8 cellular contexts compared by ENCODE assay signal in genomic region chr13:21376998-21377983, GRCh38.
DNase-seq lines count a peak whose midpoint lies in the region; ATAC-seq, FAIRE-seq and TF ChIP-seq lines count a peak whose summit lies in the region.
"Not testable (repeated sequence)": the region's sequence is repeated elsewhere in the genome, so short reads cannot be mapped to it uniquely, and the experiment has no call there.

No MANE protein-coding gene starts in this region.

- H4K20me1 ChIP-seq in astrocyte (ENCODE audit: insufficient read depth, low read length), result not testable (repeated sequence)

- H3K27me3 ChIP-seq in CD4-positive, alpha-beta T cell (ENCODE audit: control insufficient read depth, insufficient read depth, low read length); astrocyte (ENCODE audit: insufficient read depth, low read length); endodermal cell (ENCODE audit: control insufficient read depth, insufficient read depth, low read length, poor library complexity, severe bottlenecking); mesenchymal stem cell (ENCODE audit: control insufficient read depth in 1 of 2, insufficient read depth in 1 of 2, low read length in 2 of 2); pancreas: not testable (repeated sequence)

- CTCF ChIA-PET in CD4-positive, alpha-beta T cell (lab: Charles Lee), result interaction anchor here (0.6 kb wide), 1 partner anchor 1271 kb away, joined by 3 read pairs; no protein-coding TSS in a partner anchor
- CTCF ChIA-PET in WTC11 (lab: Charles Lee), result interaction anchor here (1.0 kb wide), 1 partner anchor 40 kb away, joined by 4 read pairs; no protein-coding TSS in a partner anchor

- H3K36me3 ChIP-seq in astrocyte (ENCODE audit: insufficient read depth, low read length), result not testable (repeated sequence)
- H3K36me3 ChIP-seq in endodermal cell (ENCODE audit: control insufficient read depth, insufficient read depth, low read length) (peaks cover 47% of the 10 kb centered on the region), mesenchymal stem cell (ENCODE audit: control insufficient read depth in 1 of 2, insufficient read depth in 2 of 2, low read depth in 1 of 2, low read length in 2 of 2) (peaks cover 18 to 36% of the 10 kb centered on the region in 2 experiments), pancreas (peaks cover 0 to 12% (median 9%) of the 10 kb centered on the region in 3 donors)

- not testable (repeated sequence) for H3K79me1 ChIP-seq in mesenchymal stem cell (replicated peaks; ENCODE audit: low read length, poor library complexity, severe bottlenecking)

- H4K8ac ChIP-seq in mesenchymal stem cell (ENCODE audit: low read length), result not testable (repeated sequence)

- not testable (repeated sequence) for ATAC-seq in CD4-positive, alpha-beta T cell (ENCODE audit: poor library complexity); WTC11; pancreas

- H3K27me3 Mint-ChIP-seq in CD4-positive, alpha-beta T cell; T-helper 2 cell treated with Interferon-gamma antibody and Interleukin-4, amounts not matched to agents 5 μg/mL and 100 μg/mL, for 36 hours (ENCODE audit: low read depth); WTC11 (ENCODE audit: low read depth); astrocyte (ENCODE audit: low read depth, unreplicated experiment); endodermal cell (ENCODE audit: insufficient read depth): not testable (repeated sequence)

- not testable (repeated sequence) for H3K4me1 Mint-ChIP-seq in CD4-positive, alpha-beta T cell (ENCODE audit: low read depth); T-helper 2 cell treated with Interferon-gamma antibody and Interleukin-4, amounts not matched to agents 5 μg/mL and 100 μg/mL, for 36 hours (ENCODE audit: low read depth); WTC11; astrocyte (ENCODE audit: low read depth, unreplicated experiment); endodermal cell

- not testable (repeated sequence) for DNase-seq in CD4-positive, alpha-beta T cell; T-helper 2 cell treated with Interferon-gamma antibody and Interleukin-4, amounts not matched to agents 5 μg/mL and 100 μg/mL, for 36 hours (ENCODE audit: low spot score); WTC11 (ENCODE audit: low spot score); endodermal cell; mesenchymal stem cell; pancreas
- peak; percentile 18 for DNase-seq in Jurkat, Clone E6-1 (ENCODE audit: low read depth, low spot score)
- DNase-seq in astrocyte (ENCODE audit: low read depth), result peak; percentile 2

- H3K4me2 ChIP-seq in astrocyte (ENCODE audit: low read length); mesenchymal stem cell (ENCODE audit: low read length, poor library complexity, severe bottlenecking): not testable (repeated sequence)

- H3K9me3 ChIP-seq in CD4-positive, alpha-beta T cell (ENCODE audit: control insufficient read depth, low read length); astrocyte (ENCODE audit: insufficient read depth, low read depth, low read length); endodermal cell (ENCODE audit: control insufficient read depth, low read length); mesenchymal stem cell (ENCODE audit: control insufficient read depth, low read length); pancreas: not testable (repeated sequence)

- H3K4me1 ChIP-seq in astrocyte (ENCODE audit: insufficient read depth, low read length); endodermal cell (ENCODE audit: control insufficient read depth, insufficient read depth, low read length); mesenchymal stem cell (ENCODE audit: control insufficient read depth, insufficient read depth, low read depth, low read length); pancreas: not testable (repeated sequence)

- not testable (repeated sequence) for H2BK15ac ChIP-seq in mesenchymal stem cell (ENCODE audit: low read depth, poor library complexity, severe bottlenecking)

- H2BK5ac ChIP-seq in mesenchymal stem cell (ENCODE audit: low read depth, low read length, poor library complexity, severe bottlenecking), result not testable (repeated sequence)

- not testable (repeated sequence) for H3K14ac ChIP-seq in mesenchymal stem cell (ENCODE audit: low read length in 2 of 2)

- H3K27ac ChIP-seq in CD4-positive, alpha-beta T cell (ENCODE audit: low read depth, low read length); astrocyte (ENCODE audit: low read depth, low read length); endodermal cell (ENCODE audit: low read depth, low read length); mesenchymal stem cell (ENCODE audit: low read length, poor library complexity, severe bottlenecking); pancreas: not testable (repeated sequence)

- H4K91ac ChIP-seq in mesenchymal stem cell (ENCODE audit: low read length), result peak overlapping the region; percentile 1

- peaks cover 66% of the 10 kb centered on the region for H3K36me3 Mint-ChIP-seq in CD4-positive, alpha-beta T cell (ENCODE audit: low read depth)
- peaks cover 24% of the 10 kb centered on the region for H3K36me3 Mint-ChIP-seq in T-helper 2 cell treated with Interferon-gamma antibody and Interleukin-4, amounts not matched to agents 5 μg/mL and 100 μg/mL, for 36 hours (ENCODE audit: low read depth)
- H3K36me3 Mint-ChIP-seq in WTC11, result peaks cover 23% of the 10 kb centered on the region
- not testable (repeated sequence) for H3K36me3 Mint-ChIP-seq in astrocyte (ENCODE audit: low read depth, unreplicated experiment)
- H3K36me3 Mint-ChIP-seq in endodermal cell (ENCODE audit: low read depth), result peaks cover 49% of the 10 kb centered on the region

- not testable (repeated sequence) for H2BK120ac ChIP-seq in mesenchymal stem cell (ENCODE audit: low read depth, low read length)

- POLR2A ChIA-PET in CD4-positive, alpha-beta T cell (lab: Charles Lee); WTC11 (lab: Charles Lee): not testable (repeated sequence)

- 87 to 98% methylated on average over 9 to 33 of the region's 36 CpGs for WGBS in endodermal cell (ENCODE audit: insufficient coverage in 1 of 2, insufficient read length in 1 of 2), 2 experiments
- WGBS in mesenchymal stem cell, result 86% methylated on average over 35 of the region's 36 CpGs
- 90 to 93% methylated on average over 34 to 36 of the region's 36 CpGs for WGBS in pancreas, 2 donors

- H3K9ac ChIP-seq in astrocyte (ENCODE audit: low read length); endodermal cell (ENCODE audit: extremely low read depth, low read length, poor library complexity, severe bottlenecking); mesenchymal stem cell (ENCODE audit: low read length): not testable (repeated sequence)

- H3K4me3 ChIP-seq in Jurkat, Clone E6-1 (ENCODE audit: low read length); astrocyte (ENCODE audit: insufficient read depth, low read depth, low read length); endodermal cell (ENCODE audit: low read length); mesenchymal stem cell (ENCODE audit: insufficient read depth in 1 of 2, low read depth in 1 of 2, low read length in 2 of 2); pancreas: not testable (repeated sequence)

- not testable (repeated sequence) for TF ChIP-seq CTCF in CD4-positive, alpha-beta T cell (IDR thresholded peaks at IDR 0.05); WTC11 (IDR thresholded peaks at IDR 0.05); astrocyte (IDR thresholded peaks at IDR 0.05; ENCODE audit: insufficient read depth, low read depth, low read length); endodermal cell (conservative IDR thresholded peaks at IDR 0.05); pancreas (IDR thresholded peaks at IDR 0.05)

- not testable (repeated sequence) for H3K4me3 Mint-ChIP-seq in CD4-positive, alpha-beta T cell; T-helper 2 cell treated with Interferon-gamma antibody and Interleukin-4, amounts not matched to agents 5 μg/mL and 100 μg/mL, for 36 hours; WTC11; astrocyte (ENCODE audit: unreplicated experiment); endodermal cell

- H3K79me2 ChIP-seq in astrocyte (ENCODE audit: insufficient read depth, low read length), result not testable (repeated sequence)

- H3K4ac ChIP-seq in mesenchymal stem cell (ENCODE audit: low read depth in 1 of 2, low read length in 2 of 2), result not testable (repeated sequence)

- not testable (repeated sequence) for FAIRE-seq in astrocyte (lab: Jason Lieb, UNC)
- FAIRE-seq in pancreas (lab: Jason Lieb, UNC), result peak; percentile 76

- intact Hi-C loops in CD4-positive, alpha-beta T cell (cut with DNase I, micrococcal nuclease); pancreas (cut with DNase I): not testable (repeated sequence)

- H3K18ac ChIP-seq in mesenchymal stem cell (ENCODE audit: low read depth in 1 of 2, low read length in 2 of 2), result not testable (repeated sequence)

- H3K9me3 Mint-ChIP-seq in CD4-positive, alpha-beta T cell; T-helper 2 cell treated with Interferon-gamma antibody and Interleukin-4, amounts not matched to agents 5 μg/mL and 100 μg/mL, for 36 hours; WTC11; astrocyte (ENCODE audit: unreplicated experiment); endodermal cell: not testable (repeated sequence)

- H3K27ac Mint-ChIP-seq in CD4-positive, alpha-beta T cell, result peak overlapping the region; percentile 63
- H3K27ac Mint-ChIP-seq in T-helper 2 cell treated with Interferon-gamma antibody and Interleukin-4, amounts not matched to agents 5 μg/mL and 100 μg/mL, for 36 hours, result peak overlapping the region; percentile 47
- H3K27ac Mint-ChIP-seq in WTC11 (peak overlapping the region; percentile 53; the same call in 1 of the 2 replicates), endodermal cell (peak overlapping the region; percentile 75)
- not testable (repeated sequence) for H3K27ac Mint-ChIP-seq in astrocyte (ENCODE audit: unreplicated experiment)

- H3K23ac ChIP-seq in mesenchymal stem cell (ENCODE audit: low read length in 2 of 2), result not testable (repeated sequence)

- H2AK5ac ChIP-seq in mesenchymal stem cell (ENCODE audit: low read length, severe bottlenecking), result not testable (repeated sequence)

- not testable (repeated sequence) for H2AFZ ChIP-seq in astrocyte (ENCODE audit: low read depth, low read length); mesenchymal stem cell (ENCODE audit: low read depth, low read length)

- H2BK12ac ChIP-seq in mesenchymal stem cell (ENCODE audit: low read length in 2 of 2), result not testable (repeated sequence)
